In genomic region chr12:47222960-47223847, GRCh38 we compare ENCODE assay signal across 9 cellular contexts.
DNase-seq lines count a peak whose midpoint lies in the region; FAIRE-seq and TF ChIP-seq lines count a peak whose summit lies in the region.
"Had no signal": no experiment of that assay in that cellular context is flagged by ENCODE, and none has a peak within 500 bp of the region (broad histone marks: within the 10 kb centered on the region; RNA-seq: fewer than 3 reads in every experiment).

No MANE protein-coding gene starts in this region.

- peak overlapping the region; percentile 55 for H3K4me3 Mint-ChIP-seq in activated CD4-positive, alpha-beta T cell treated with anti-CD3 and anti-CD28 coated beads, Interleukin-2, amount 10 ng/mL, durations not matched to agents 7 days and 5 days

- H2AFZ ChIP-seq in keratinocyte (ENCODE audit: control insufficient read depth, low read length): peak overlapping the region; percentile 10

- intact Hi-C loops in adrenal gland (cut with DNase I) (loop anchor here in 1 of 2 donors (10.0 kb wide), 1 partner anchor 148 kb away; the partner anchor contains the start of genes AMIGO2 and PCED1B), thyroid gland (cut with DNase I) (no loop called here)

- H3K4me2 ChIP-seq in keratinocyte (ENCODE audit: control insufficient read depth, extremely low read depth, insufficient read depth, low read depth, low read length): no peak overlapping the region
- H3K4me2 ChIP-seq: BLaER1 had no signal

- H3K27me3 Mint-ChIP-seq in activated CD4-positive, alpha-beta T cell treated with anti-CD3 and anti-CD28 coated beads, Interleukin-2, amount 10 ng/mL, durations not matched to agents 7 days and 5 days: no peaks in the 10 kb centered on the region

- 22 to 31% (median 25%) methylated on average over 8 of the region's 8 CpGs for WGBS in adrenal gland, 4 donors
- 52 to 55% methylated on average over 8 of the region's 8 CpGs for WGBS in thyroid gland, 2 donors

- H3K9me3 Mint-ChIP-seq in activated CD4-positive, alpha-beta T cell treated with anti-CD3 and anti-CD28 coated beads, Interleukin-2, amount 10 ng/mL, durations not matched to agents 7 days and 5 days: no peaks in the 10 kb centered on the region

- H3K9me1 ChIP-seq in keratinocyte (ENCODE audit: control insufficient read depth, extremely low read depth, insufficient read depth, low read length): no peaks in the 10 kb centered on the region

- H3K4me1 ChIP-seq in adrenal gland (replicated peaks in 1 of 2) (peaks cover 21 to 31% of the 10 kb centered on the region in 2 donors), keratinocyte (ENCODE audit: control insufficient read depth, extremely low read depth, insufficient read depth, low read length) (peaks cover 34% of the 10 kb centered on the region), thyroid gland (peaks cover 0 to 9% of the 10 kb centered on the region in 2 donors)
- H3K4me1 ChIP-seq: BLaER1 had no signal

- peak overlapping the region; percentile 70 for H3K27ac Mint-ChIP-seq in activated CD4-positive, alpha-beta T cell treated with anti-CD3 and anti-CD28 coated beads, Interleukin-2, amount 10 ng/mL, durations not matched to agents 7 days and 5 days

- no peak for DNase-seq in activated CD4-positive, alpha-beta T cell treated with anti-CD3 and anti-CD28 coated beads, Interleukin-2, amount 10 ng/mL, durations not matched to agents 7 days and 5 days
- DNase-seq in activated CD4-positive, alpha-beta T cell treated with anti-CD3 and anti-CD28 coated beads, Interleukin-2, amount 50 U/mL, for 4 hours: no peak
- peak in 5 of 7 donors; percentile 33 to 62 (median 42) for DNase-seq in adrenal gland
- no peak for DNase-seq in keratinocyte (ENCODE audit: low read depth, low spot score)
- no peak for DNase-seq in thyroid gland
- no peak for DNase-seq in NCI-H1930 (lab: John Stamatoyannopoulos, UW)
- DNase-seq in RPMI8226: no peak
- no peak for DNase-seq in middle frontal gyrus (ENCODE audit: extremely low spot score, low spot score)

- H3K36me3 ChIP-seq in adrenal gland (replicated peaks in 1 of 2) (no peaks in the 10 kb centered on the region), keratinocyte (ENCODE audit: control insufficient read depth in 2 of 2, extremely low read depth in 1 of 2, insufficient read depth in 2 of 2, low read length in 2 of 2) (peaks cover 0 to 2% of the 10 kb centered on the region in 2 experiments), thyroid gland (no peaks in the 10 kb centered on the region)
- H3K36me3 ChIP-seq: BLaER1 had no signal

- dilution Hi-C loops in keratinocyte (cut with MboI; ENCODE audit: extremely low pct_ligation_motif_present, low sequenced_read_pairs): no loop called here

- H3K4me3 ChIP-seq in adrenal gland: peak overlapping the region in 2 of 4 donors; percentile 15 to 51
- H3K4me3 ChIP-seq in keratinocyte (ENCODE audit: control insufficient read depth in 2 of 3, extremely low read depth in 1 of 3, insufficient read depth in 2 of 3, low read depth in 1 of 3, low read length in 3 of 3): no peak overlapping the region
- H3K4me3 ChIP-seq in thyroid gland (replicated peaks in 1 of 3): no peak overlapping the region
- H3K4me3 ChIP-seq: BLaER1 had no signal

- peaks cover 70% of the 10 kb centered on the region for H3K4me1 Mint-ChIP-seq in activated CD4-positive, alpha-beta T cell treated with anti-CD3 and anti-CD28 coated beads, Interleukin-2, amount 10 ng/mL, durations not matched to agents 7 days and 5 days

- H4K20me1 ChIP-seq in keratinocyte (ENCODE audit: control insufficient read depth, extremely low read depth, insufficient read depth, low read length): no peaks in the 10 kb centered on the region
- H4K20me1 ChIP-seq: BLaER1 had no signal

- no peak overlapping the region for H3K9ac ChIP-seq in keratinocyte (ENCODE audit: control insufficient read depth, extremely low read depth, insufficient read depth, low read length)
- H3K9ac ChIP-seq: BLaER1 had no signal

- FAIRE-seq in keratinocyte (lab: Jason Lieb, UNC): no peak

- peaks cover 72% of the 10 kb centered on the region for H3K36me3 Mint-ChIP-seq in activated CD4-positive, alpha-beta T cell treated with anti-CD3 and anti-CD28 coated beads, Interleukin-2, amount 10 ng/mL, durations not matched to agents 7 days and 5 days (ENCODE audit: low read depth)

- CTCF ChIA-PET in activated CD4-positive, alpha-beta T cell treated with anti-CD3 and anti-CD28 coated beads, Interleukin-2, amount 10 ng/mL, durations not matched to agents 7 days and 5 days (lab: Charles Lee): interaction anchor here (1.0 kb wide), 1 partner anchor 12 kb away, joined by 3 read pairs; no protein-coding TSS in a partner anchor

- H3K27ac ChIP-seq in adrenal gland: peak overlapping the region; percentile 27 to 90 (median 82)
- H3K27ac ChIP-seq in keratinocyte (ENCODE audit: control insufficient read depth, insufficient read depth, low read length): no peak overlapping the region
- H3K27ac ChIP-seq in thyroid gland: peak overlapping the region in 2 of 3 donors; percentile 17
- H3K27ac ChIP-seq: BLaER1 had no signal

- POLR2A ChIA-PET in activated CD4-positive, alpha-beta T cell treated with anti-CD3 and anti-CD28 coated beads, Interleukin-2, amount 10 ng/mL, durations not matched to agents 7 days and 5 days (lab: Charles Lee): no interaction called here

- no peaks in the 10 kb centered on the region for H3K9me3 ChIP-seq in adrenal gland (replicated peaks in 1 of 3)
- H3K9me3 ChIP-seq in keratinocyte (ENCODE audit: control insufficient read depth, low read depth, low read length): no peaks in the 10 kb centered on the region
- no peaks in the 10 kb centered on the region for H3K9me3 ChIP-seq in thyroid gland
- H3K9me3 ChIP-seq: BLaER1 had no signal

- H3K27me3 ChIP-seq in adrenal gland (no peaks in the 10 kb centered on the region), keratinocyte (ENCODE audit: control insufficient read depth, extremely low read depth, insufficient read depth, low read length) (no peaks in the 10 kb centered on the region), thyroid gland (no peaks in the 10 kb centered on the region)
- H3K27me3 ChIP-seq: BLaER1 had no signal

- H3K79me2 ChIP-seq in keratinocyte (ENCODE audit: control insufficient read depth, insufficient read depth, low read length): no peaks in the 10 kb centered on the region

- TF ChIP-seq POLR2A in adrenal gland (IDR thresholded peaks at IDR 0.05): no peak
- TF ChIP-seq POLR2A in thyroid gland (IDR thresholded peaks at IDR 0.05): no peak

- TF ChIP-seq CTCF in adrenal gland (IDR thresholded peaks at IDR 0.05) (no peak), keratinocyte (optimal IDR thresholded peaks at IDR 0.05 in 1 of 3, IDR thresholded peaks at IDR 0.05 in 1 of 3, conservative IDR thresholded peaks at IDR 0.05 in 1 of 3; ENCODE audit: extremely low read depth in 1 of 3, insufficient read depth in 2 of 3, low read length in 3 of 3) (no peak), thyroid gland (IDR thresholded peaks at IDR 0.05) (no peak)

Comparison
In these comparisons a context has a peak if more than half of its experiments do, and no peak if none do; other contexts are left out.
1. DNase-seq: peak in adrenal gland (5 of 7); none in activated CD4-positive, alpha-beta T cell treated with anti-CD3 and anti-CD28 coated beads, Interleukin-2, amount 10 ng/mL, durations not matched to agents 7 days and 5 days (single experiment), activated CD4-positive, alpha-beta T cell treated with anti-CD3 and anti-CD28 coated beads, Interleukin-2, amount 50 U/mL, for 4 hours (0 of 2), keratinocyte (single experiment), thyroid gland (0 of 2), NCI-H1930 (0 of 2), RPMI8226 (single experiment) and middle frontal gyrus (single experiment).